25 cellular contexts compared by ENCODE assay signal in genomic region chr10:75472685-75473084, GRCh38. TPM values are rescaled to one million over a fixed set of nuclear protein-coding genes. Genes with fewer than 3 reads are reported as not detected.
"Had no signal": no experiment of that assay in that cellular context is flagged by ENCODE, and none has a peak within 500 bp of the region (broad histone marks: within the 10 kb centered on the region; RNA-seq: fewer than 3 reads in every experiment).

No MANE protein-coding gene starts in this region.

- DNase-seq: activated CD4-positive, alpha-beta T cell treated with anti-CD3 and anti-CD28 coated beads for 4 hours; activated CD4-positive, alpha-beta T cell treated with anti-CD3 and anti-CD28 coated beads, Interleukin-2, amount 50 U/mL, for 48 hours; activated CD4-positive, CD25-positive, alpha-beta regulatory T cell; activated effector memory CD4-positive, alpha-beta T cell treated with anti-CD3 and anti-CD28 coated beads, Interleukin-2, amount 50 U/mL, for 16 hours; activated naive CD4-positive, alpha-beta T cell treated with anti-CD3 and anti-CD28 coated beads, Interleukin-2, amount 50 U/mL, for 16 hours; activated naive CD8-positive, alpha-beta T cell treated with anti-CD3 and anti-CD28 coated beads, Interleukin-2, amount 50 U/mL, for 24 hours; activated T-cell treated with anti-CD3 and anti-CD28 coated beads for 4 hours; effector CD4-positive, alpha-beta T cell; erythroblast; foreskin fibroblast; left lung; naive thymus-derived CD8-positive, alpha-beta T cell; posterior cingulate gyrus; retina; spleen; stimulated activated CD4-positive, alpha-beta T cell treated with anti-CD3 and anti-CD28 coated beads, Interleukin-4, amount 100 ng/mL, for 24 hours; stimulated activated naive CD8-positive, alpha-beta T cell treated with anti-CD3 and anti-CD28 coated beads, Interleukin-15, Interleukin-2, amounts not matched to agents 100 U/mL and 50 U/mL, for 24 hours; substantia nigra; T-helper 9 cell; thyroid gland had no signal

- H3K9me3 ChIP-seq: left lung, thyroid gland had no signal

- H3K4me3 Mint-ChIP-seq: activated naive CD8-positive, alpha-beta T cell treated with anti-CD3 and anti-CD28 coated beads, Interleukin-2, amount 50 U/mL, for 24 hours; naive thymus-derived CD8-positive, alpha-beta T cell; neural progenitor cell had no signal

- H3K4me1 Mint-ChIP-seq: activated naive CD8-positive, alpha-beta T cell treated with anti-CD3 and anti-CD28 coated beads, Interleukin-2, amount 50 U/mL, for 24 hours; naive thymus-derived CD8-positive, alpha-beta T cell; neural progenitor cell had no signal

- ATAC-seq: activated naive CD8-positive, alpha-beta T cell treated with anti-CD3 and anti-CD28 coated beads, Interleukin-2, amount 50 U/mL, for 24 hours; left lung; naive thymus-derived CD8-positive, alpha-beta T cell; stimulated activated naive CD8-positive, alpha-beta T cell treated with anti-CD3 and anti-CD28 coated beads, Interleukin-15, Interleukin-2, amounts not matched to agents 100 U/mL and 50 U/mL, for 24 hours had no signal

- H3K36me3 ChIP-seq: cardiac muscle cell, left lung, neural progenitor cell, spleen, thyroid gland had no signal

- H2AFZ ChIP-seq: neural progenitor cell had no signal

- H3K36me3 Mint-ChIP-seq: naive thymus-derived CD8-positive, alpha-beta T cell; neural progenitor cell had no signal

- H3K4me3 ChIP-seq: cardiac muscle cell, left lung, lung, neural progenitor cell, spleen, thyroid gland had no signal

- H3K27ac ChIP-seq: cardiac muscle cell, left lung, neural progenitor cell, spleen, thyroid gland had no signal

- H3K27ac Mint-ChIP-seq: activated naive CD8-positive, alpha-beta T cell treated with anti-CD3 and anti-CD28 coated beads, Interleukin-2, amount 50 U/mL, for 24 hours; naive thymus-derived CD8-positive, alpha-beta T cell; neural progenitor cell had no signal

- H3K4me2 ChIP-seq: neural progenitor cell had no signal

- H3K27me3 ChIP-seq: cardiac muscle cell, left lung, neural progenitor cell, spleen, thyroid gland had no signal

RNA-seq across cellular contexts. Expression of gene LRMDA, which starts 41.3 kb away (rescaled TPM):
- total RNA-seq: naive thymus-derived CD8-positive, alpha-beta T cell; T-helper 1 cell treated with Interleukin-12 subunit alpha and Interleukin-12 subunit beta and Interleukin-4 antibody, amounts not matched to agents 30 ng/mL and 1 ng/mL, for 36 hours had no signal
- polyA plus RNA-seq: keratinocyte; naive thymus-derived CD8-positive, alpha-beta T cell had no signal
